In genomic region chr17:77070888-77071279, GRCh38 we compare ENCODE assay signal across 28 cellular contexts.
"Had no signal": no experiment of that assay in that cellular context is flagged by ENCODE, and none has a peak within 500 bp of the region (broad histone marks: within the 10 kb centered on the region; RNA-seq: fewer than 3 reads in every experiment).

No MANE protein-coding gene starts in this region.

- FAIRE-seq: islet of Langerhans, kidney had no signal

- H3K27ac ChIP-seq: left lung, lower lobe of right lung, ovary, skin epidermis, stomach, testis, thyroid gland, transverse colon, upper lobe of left lung, vagina had no signal

- H3K9me3 ChIP-seq: left lung, lower lobe of right lung, ovary, stomach, testis, thyroid gland, transverse colon, upper lobe of left lung, vagina had no signal

- ATAC-seq: left colon; left lung; lower lobe of right lung; natural killer cell; right cardiac atrium; sciatic nerve; stimulated activated naive B cell treated with anti-CD40 and anti-IgM and Interleukin-4, amounts not matched to agents 10 μg/mL and 1 μg/mL and 100 μg/mL, for 72 hours; stimulated activated naive CD8-positive, alpha-beta T cell treated with anti-CD3 and anti-CD28 coated beads, Interleukin-15, Interleukin-2, amounts not matched to agents 100 U/mL and 50 U/mL, for 24 hours had no signal

- H3K27me3 ChIP-seq: ovary, testis, thyroid gland, upper lobe of left lung, vagina had no signal

- DNase-seq: hippocampal formation; immature natural killer cell; kidney; left colon; lower lobe of right lung; mammary epithelial cell; mesenchymal stem cell; naive B cell; natural killer cell; nephron progenitor cell; ovary; right cardiac atrium; stimulated activated CD4-positive, alpha-beta T cell treated with anti-CD3 and anti-CD28 coated beads, Interleukin-12 subunit alpha, Interleukin-12 subunit beta, amount 100 ng/mL, for 4 hours; stimulated activated CD4-positive, alpha-beta T cell treated with anti-CD3 and anti-CD28 coated beads, Interleukin-15, amount 100 ng/mL, for 24 hours; stimulated activated CD4-positive, alpha-beta T cell treated with anti-CD3 and anti-CD28 coated beads, Interleukin-2, amount 100 ng/mL, for 24 hours; stimulated activated CD4-positive, alpha-beta T cell treated with anti-CD3 and anti-CD28 coated beads, Interleukin-4, amount 100 ng/mL, for 1 hour; stimulated activated naive B cell treated with anti-CD40 and anti-IgM and Interleukin-4, amounts not matched to agents 10 μg/mL and 1 μg/mL and 100 μg/mL, for 72 hours; stimulated activated naive CD8-positive, alpha-beta T cell treated with anti-CD3 and anti-CD28 coated beads, Interleukin-15, Interleukin-2, amounts not matched to agents 100 U/mL and 50 U/mL, for 24 hours; stomach; testis; thyroid gland; transverse colon; upper lobe of left lung had no signal

- H3K4me1 ChIP-seq: left lung, lower lobe of right lung, stomach, testis, thyroid gland, transverse colon, upper lobe of left lung, vagina had no signal

- H3K36me3 ChIP-seq: left lung, lower lobe of right lung, ovary, stomach, thyroid gland, transverse colon, upper lobe of left lung, vagina had no signal

- H3K4me3 ChIP-seq: left lung, lower lobe of right lung, ovary, skin epidermis, stomach, testis, thyroid gland, transverse colon, upper lobe of left lung, vagina had no signal
